Comparison of ENCODE assay signal across 1 cellular context in the genomic region with DNA sequence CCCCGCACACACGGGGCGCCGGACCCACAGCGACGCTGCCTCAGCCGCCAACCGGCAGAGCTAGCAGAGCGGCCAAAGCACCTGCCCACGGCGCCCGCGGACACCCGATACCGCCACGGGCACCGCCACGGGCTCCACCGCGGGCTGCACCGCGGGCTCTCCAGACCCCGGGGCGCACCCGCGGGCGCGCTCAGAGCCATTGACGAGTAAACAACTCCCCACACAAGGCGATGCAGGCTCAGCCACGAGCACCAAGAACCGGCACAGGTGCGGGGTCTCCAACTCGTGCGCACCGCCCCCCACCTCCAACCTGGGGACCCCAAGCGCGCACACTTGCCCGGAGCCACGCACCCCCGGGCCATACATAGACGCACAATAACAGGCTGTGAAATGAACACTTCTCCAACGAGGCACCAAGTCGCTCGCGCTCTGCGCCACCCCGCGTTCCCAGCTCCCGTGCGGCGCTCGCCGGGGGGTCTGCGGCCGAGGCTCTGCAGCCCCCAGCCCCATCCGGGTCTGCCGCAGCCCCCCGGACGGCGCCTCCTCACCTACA.
TF ChIP-seq lines count a peak whose summit lies in the region.

No MANE protein-coding gene starts in this region.

TF ChIP-seq in GM23338, 12 proteins besides CTCF, POLR2A, EP300 and RAD21 (continued from another document):
- TF ChIP-seq JUNB (IDR thresholded peaks at IDR 0.05; ENCODE audit: unreplicated experiment) (no peak), NANOG (IDR thresholded peaks at IDR 0.05; ENCODE audit: borderline replicate concordance) (no peak), STAT1 (IDR thresholded peaks at IDR 0.05; ENCODE audit: unreplicated experiment) (no peak)
